9 cellular contexts compared by ENCODE assay signal in genomic region chr4:109548655-109549054, GRCh38. TPM values are rescaled to one million over a fixed set of nuclear protein-coding genes. Genes with fewer than 3 reads are reported as not detected.
DNase-seq lines count a peak whose midpoint lies in the region; FAIRE-seq and TF ChIP-seq lines count a peak whose summit lies in the region.
"Had no signal": no experiment of that assay in that cellular context is flagged by ENCODE, and none has a peak within 500 bp of the region (broad histone marks: within the 10 kb centered on the region; RNA-seq: fewer than 3 reads in every experiment).

No MANE protein-coding gene starts in this region.

- no peaks in the 10 kb centered on the region for H3K9me3 ChIP-seq in endothelial cell of umbilical vein (replicated peaks; ENCODE audit: control insufficient read depth, insufficient read depth, low read length)

- no peaks in the 10 kb centered on the region for H3K27me3 Mint-ChIP-seq in mesothelial cell of epicardium (ENCODE audit: low read depth)

- no peak overlapping the region for H3K4me3 Mint-ChIP-seq in mesothelial cell of epicardium

- H3K4me3 ChIP-seq in GM12865 (ENCODE audit: low read depth, low read length): no peak overlapping the region
- peak overlapping the region in 1 of 3 experiments; percentile 1 for H3K4me3 ChIP-seq in endothelial cell of umbilical vein (replicated peaks in 1 of 3; ENCODE audit: insufficient read depth in 1 of 3, low read depth in 1 of 3, low read length in 3 of 3)

- CTCF ChIA-PET in RWPE1 (lab: Yijun Ruan, JAX) (no interaction called here), endothelial cell of umbilical vein (lab: Charles Lee) (interaction anchor here (1.0 kb wide), 2 partner anchors 11 to 104 kb away, joined by 4 read pairs; partner anchors contain the start of gene MCUB)

- H3K4me2 ChIP-seq in endothelial cell of umbilical vein (ENCODE audit: insufficient read depth, low read length): peak overlapping the region; percentile 74

- H3K36me3 ChIP-seq in endothelial cell of umbilical vein (ENCODE audit: control insufficient read depth in 2 of 2, extremely low read depth in 1 of 2, insufficient read depth in 2 of 2, low read length in 2 of 2): peaks cover 0 to 4% of the 10 kb centered on the region in 2 experiments

- DNase-seq in GM12865 (ENCODE audit: low read depth) (peak; percentile 8), RWPE1 (ENCODE audit: low spot score) (peak; percentile 84), endothelial cell of umbilical vein (ENCODE audit: low read depth, low spot score) (peak; percentile 94), pulmonary artery endothelial cell (ENCODE audit: low read depth, low spot score) (peak; percentile 88), mesothelial cell of epicardium (ENCODE audit: low spot score in 2 of 2, unreplicated experiment in 2 of 2) (no peak), midbrain (lab: John Stamatoyannopoulos, UW) (no peak), DMS153 (lab: John Stamatoyannopoulos, UW) (no peak), retina (no peak)

- H3K27ac ChIP-seq in RWPE1 (no peak overlapping the region; the same call in 1 of the 2 replicates), endothelial cell of umbilical vein (ENCODE audit: insufficient read depth, low read depth, low read length) (peak overlapping the region; percentile 84)
- H3K27ac ChIP-seq: VCaP had no signal

- intact Hi-C loops in endothelial cell of umbilical vein (cut with micrococcal nuclease): loop anchor here (1.0 to 2.0 kb wide), 3 partner anchors 12 to 422 kb away; partner anchors contain the start of gene MCUB

- H3K27ac Mint-ChIP-seq in mesothelial cell of epicardium: no peak overlapping the region

- peaks cover 4% of the 10 kb centered on the region for H3K9me3 Mint-ChIP-seq in mesothelial cell of epicardium

- POLR2A ChIA-PET in RWPE1 (lab: Yijun Ruan, JAX; ENCODE audit: low non-redundant PET) (no interaction called here), endothelial cell of umbilical vein (lab: Charles Lee) (interaction anchor here (0.6 kb wide), 1 partner anchor 11 kb away, joined by 4 read pairs; the partner anchor contains the start of gene MCUB)

- FAIRE-seq in endothelial cell of umbilical vein (lab: Jason Lieb, UNC): peak; percentile 92

- TF ChIP-seq POLR2A in endothelial cell of umbilical vein (IDR thresholded peaks at IDR 0.05; ENCODE audit: low read depth, low read length): peak; percentile 36

- H3K36me3 Mint-ChIP-seq in mesothelial cell of epicardium: peaks cover 19% of the 10 kb centered on the region

- no peaks in the 10 kb centered on the region for H3K4me1 Mint-ChIP-seq in mesothelial cell of epicardium

- no peaks in the 10 kb centered on the region for H3K27me3 ChIP-seq in endothelial cell of umbilical vein (ENCODE audit: control insufficient read depth in 2 of 2, insufficient read depth in 2 of 2, low read length in 2 of 2)

- H3K79me2 ChIP-seq in endothelial cell of umbilical vein (ENCODE audit: control insufficient read depth, insufficient read depth, low read length): no peaks in the 10 kb centered on the region

- TF ChIP-seq CTCF in GM12865 (IDR thresholded peaks at IDR 0.05; ENCODE audit: insufficient read depth, low read depth, low read length, missing control alignments): no peak
- no peak for TF ChIP-seq CTCF in RWPE1 (conservative IDR thresholded peaks at IDR 0.05; ENCODE audit: low read depth)
- TF ChIP-seq CTCF in endothelial cell of umbilical vein (IDR thresholded peaks at IDR 0.05; ENCODE audit: extremely low read depth in 1 of 2, insufficient read depth in 1 of 2, low read depth in 1 of 2, low read length in 2 of 2): no peak
- no peak for TF ChIP-seq CTCF in mesothelial cell of epicardium (IDR thresholded peaks at IDR 0.05; ENCODE audit: unreplicated experiment)

- H4K20me1 ChIP-seq in endothelial cell of umbilical vein (replicated peaks; ENCODE audit: control insufficient read depth, extremely low read depth, insufficient read depth, low read length): no peaks in the 10 kb centered on the region

- BruUV-seq in endothelial cell of umbilical vein (replicated peaks; lab: Mats Ljungman, UMichigan): no TSS peak

- dilution Hi-C loops in endothelial cell of umbilical vein (cut with MboI; ENCODE audit: extremely low pct_ligation_motif_present, low sequenced_read_pairs): no loop called here

- H3K9me1 ChIP-seq in endothelial cell of umbilical vein (replicated peaks; ENCODE audit: control insufficient read depth, extremely low read depth, insufficient read depth, low read length): no peaks in the 10 kb centered on the region

- H2AFZ ChIP-seq in endothelial cell of umbilical vein (ENCODE audit: low read depth, low read length): no peak overlapping the region

- H3K4me1 ChIP-seq in endothelial cell of umbilical vein (ENCODE audit: control insufficient read depth, extremely low read depth, insufficient read depth, low read length): peaks cover 17% of the 10 kb centered on the region

- peak overlapping the region; percentile 38 for H3K9ac ChIP-seq in endothelial cell of umbilical vein (replicated peaks; ENCODE audit: extremely low read depth, insufficient read depth, low read length)

TF ChIP-seq in endothelial cell of umbilical vein, 7 proteins besides CTCF, POLR2A, EP300 and RAD21:
- peak; percentile 89 for TF ChIP-seq POLR2AphosphoS5 (IDR thresholded peaks at IDR 0.05; ENCODE audit: insufficient read depth, low read depth, low read length)
- TF ChIP-seq EZH2 (IDR thresholded peaks at IDR 0.05; ENCODE audit: borderline replicate concordance, low read depth, low read length, severe bottlenecking): no peak
- TF ChIP-seq, protein P1, sequence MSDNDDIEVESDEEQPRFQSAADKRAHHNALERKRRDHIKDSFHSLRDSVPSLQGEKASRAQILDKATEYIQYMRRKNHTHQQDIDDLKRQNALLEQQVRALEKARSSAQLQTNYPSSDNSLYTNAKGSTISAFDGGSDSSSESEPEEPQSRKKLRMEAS (IDR thresholded peaks at IDR 0.05; ENCODE audit: insufficient read depth, insufficient read length): no peak
- TF ChIP-seq GATA2 (IDR thresholded peaks at IDR 0.05; ENCODE audit: insufficient read depth, insufficient read length, low read depth, low read length): peak; percentile 53
- TF ChIP-seq FOS (IDR thresholded peaks at IDR 0.05; ENCODE audit: borderline replicate concordance, insufficient read depth, low read length): peak; percentile 98
- TF ChIP-seq JUN (IDR thresholded peaks at IDR 0.05; ENCODE audit: borderline replicate concordance, insufficient read depth, insufficient read length, low read depth): peak; percentile 86

RNA-seq across cellular contexts. Expression of gene MCUB, which starts 11.4 kb away (rescaled TPM):
- total RNA-seq in endothelial cell of umbilical vein (32.5 and 35.2 TPM in 2 replicates), pulmonary artery endothelial cell (48.6 and 73.6 TPM in 2 replicates), mesothelial cell of epicardium (1.9 to 3.9 TPM (median 3.0 TPM) in 3 replicates)
- polyA plus RNA-seq in endothelial cell of umbilical vein: 48.1 and 53.8 TPM in 2 replicates
- 41.0 and 50.3 TPM in 2 replicates for polyA plus RNA-seq in endothelial cell of umbilical vein (2011; cell fraction: cytosol; rRNA removed)
- 36.6 and 45.0 TPM in 2 replicates for polyA plus RNA-seq in endothelial cell of umbilical vein (2011; cell fraction: nucleus; rRNA removed)
- polyA plus RNA-seq in endothelial cell of umbilical vein (2012): 23.1 and 26.4 TPM in 2 replicates
- polyA minus RNA-seq in endothelial cell of umbilical vein: 13.6 and 16.5 TPM in 2 replicates
- 3.7 TPM for polyA minus RNA-seq in endothelial cell of umbilical vein (2011; cell fraction: cytosol; rRNA and poly(A)+ RNA removed)
- 19.1 and 23.0 TPM in 2 replicates for polyA minus RNA-seq in endothelial cell of umbilical vein (2011; cell fraction: nucleus; rRNA and poly(A)+ RNA removed)

Comparison
In these comparisons a context has a peak if more than half of its experiments do, and no peak if none do; other contexts are left out.
1. DNase-seq: peak in GM12865 (single experiment), RWPE1 (single experiment), endothelial cell of umbilical vein (single experiment) and pulmonary artery endothelial cell (single experiment); none in mesothelial cell of epicardium (0 of 2), midbrain (single experiment), DMS153 (single experiment) and retina (single experiment).